Comparison of ENCODE assay signal across 24 cellular contexts in genomic region chr9:18472435-18472834, GRCh38. TPM values are rescaled to one million over a fixed set of nuclear protein-coding genes. Genes with fewer than 3 reads are reported as not detected.
DNase-seq lines count a peak whose midpoint lies in the region; ATAC-seq, FAIRE-seq and TF ChIP-seq lines count a peak whose summit lies in the region.
"Had no signal": no experiment of that assay in that cellular context is flagged by ENCODE, and none has a peak within 500 bp of the region (broad histone marks: within the 10 kb centered on the region; RNA-seq: fewer than 3 reads in every experiment).

No MANE protein-coding gene starts in this region.

- peaks cover 5% of the 10 kb centered on the region for H3K9me3 ChIP-seq in astrocyte (ENCODE audit: insufficient read depth, low read depth, low read length)
- H3K9me3 ChIP-seq: gastrocnemius medialis, pancreas, upper lobe of left lung had no signal

- ATAC-seq in foreskin keratinocyte (peak; percentile 66), HG02642 (IDR thresholded peaks at IDR 0.05; ENCODE audit: poor library complexity, unreplicated experiment) (no peak)
- ATAC-seq: activated CD8-positive, alpha-beta T cell treated with anti-CD3 and anti-CD28 coated beads, Interleukin-2, amount 10 ng/mL, durations not matched to agents 7 days and 5 days; activated naive CD8-positive, alpha-beta T cell treated with anti-CD3 and anti-CD28 coated beads, Interleukin-2, amount 50 U/mL, for 24 hours; gastrocnemius medialis; K562; naive thymus-derived CD4-positive, alpha-beta T cell had no signal

- H3K27me3 ChIP-seq in astrocyte (ENCODE audit: insufficient read depth, low read length): no peaks in the 10 kb centered on the region
- H3K27me3 ChIP-seq in foreskin keratinocyte: no peaks in the 10 kb centered on the region
- H3K27me3 ChIP-seq: gastrocnemius medialis, pancreas, upper lobe of left lung had no signal

- FAIRE-seq in H54 (lab: Jason Lieb, UNC): peak; percentile 15
- peak; percentile 23 for FAIRE-seq in astrocyte (lab: Jason Lieb, UNC)
- FAIRE-seq: K562, pancreas had no signal

- H3K9ac ChIP-seq in astrocyte (ENCODE audit: low read length): peak overlapping the region; percentile 88

- H3K9me3 Mint-ChIP-seq in astrocyte (ENCODE audit: unreplicated experiment): peaks cover 4% of the 10 kb centered on the region

- no peak overlapping the region for H3K27ac ChIP-seq in astrocyte (ENCODE audit: low read depth, low read length)
- no peak overlapping the region for H3K27ac ChIP-seq in foreskin keratinocyte
- H3K27ac ChIP-seq: gastrocnemius medialis, pancreas, upper lobe of left lung had no signal

- H3K36me3 ChIP-seq in astrocyte (ENCODE audit: insufficient read depth, low read length): no peaks in the 10 kb centered on the region
- H3K36me3 ChIP-seq: gastrocnemius medialis, pancreas, upper lobe of left lung had no signal

- H3K36me3 Mint-ChIP-seq in astrocyte (ENCODE audit: low read depth, unreplicated experiment): peaks cover 2% of the 10 kb centered on the region
- H3K36me3 Mint-ChIP-seq: memory B cell; naive thymus-derived CD4-positive, alpha-beta T cell had no signal

- H3K79me2 ChIP-seq in astrocyte (ENCODE audit: insufficient read depth, low read length): peaks cover 54% of the 10 kb centered on the region

- no peaks in the 10 kb centered on the region for H4K20me1 ChIP-seq in astrocyte (ENCODE audit: insufficient read depth, low read length)

- no peaks in the 10 kb centered on the region for H3K27me3 Mint-ChIP-seq in astrocyte (ENCODE audit: low read depth, unreplicated experiment)

- H2AFZ ChIP-seq in astrocyte (ENCODE audit: low read depth, low read length): no peak overlapping the region

- peak overlapping the region; percentile 93 for H3K4me2 ChIP-seq in astrocyte (ENCODE audit: low read length)

- peaks cover 25% of the 10 kb centered on the region for H3K4me1 Mint-ChIP-seq in astrocyte (ENCODE audit: low read depth, unreplicated experiment)
- H3K4me1 Mint-ChIP-seq: activated naive CD8-positive, alpha-beta T cell treated with anti-CD3 and anti-CD28 coated beads, Interleukin-2, amount 50 U/mL, for 24 hours; naive thymus-derived CD4-positive, alpha-beta T cell had no signal

- TF ChIP-seq POLR2A in H54 (IDR thresholded peaks at IDR 0.05; ENCODE audit: low read depth, low read length): no peak

- peaks cover 20% of the 10 kb centered on the region for H3K4me1 ChIP-seq in astrocyte (ENCODE audit: insufficient read depth, low read length)
- H3K4me1 ChIP-seq in foreskin keratinocyte: peaks cover 12% of the 10 kb centered on the region

- DNase-seq in H54 (ENCODE audit: insufficient read length, low spot score) (no peak), astrocyte (ENCODE audit: low read depth) (no peak), foreskin keratinocyte (no peak), skeletal muscle cell (ENCODE audit: low read depth) (no peak), NCI-H82 (lab: John Stamatoyannopoulos, UW) (no peak), D341Med (ENCODE audit: low spot score) (no peak)
- DNase-seq: activated CD4-positive, CD25-positive, alpha-beta regulatory T cell; activated CD8-positive, alpha-beta T cell treated with anti-CD3 and anti-CD28 coated beads, Interleukin-2, amount 10 ng/mL, durations not matched to agents 7 days and 5 days; activated gamma-delta T cell; activated naive CD8-positive, alpha-beta T cell treated with anti-CD3 and anti-CD28 coated beads, Interleukin-2, amount 50 U/mL, for 24 hours; gastrocnemius medialis; HCEC 1CT; kidney glomerular epithelial cell; naive thymus-derived CD4-positive, alpha-beta T cell; NCI-H1694; NCI-H748 treated with DMSO at 0.1 percent for 48 hours; pancreas; stimulated activated CD4-positive, alpha-beta T cell treated with anti-CD3 and anti-CD28 coated beads, Interleukin-15, amount 100 ng/mL, for 24 hours; stimulated activated CD8-positive, alpha-beta memory T cell treated with anti-CD3 and anti-CD28 coated beads, Interleukin-4, amount 100 ng/mL, for 48 hours; SW 1271; upper lobe of left lung had no signal

- H3K27ac Mint-ChIP-seq in astrocyte (ENCODE audit: unreplicated experiment): no peak overlapping the region
- H3K27ac Mint-ChIP-seq: activated CD8-positive, alpha-beta T cell treated with anti-CD3 and anti-CD28 coated beads, Interleukin-2, amount 10 ng/mL, durations not matched to agents 7 days and 5 days; activated naive CD8-positive, alpha-beta T cell treated with anti-CD3 and anti-CD28 coated beads, Interleukin-2, amount 50 U/mL, for 24 hours; memory B cell; naive thymus-derived CD4-positive, alpha-beta T cell had no signal

- H3K4me3 ChIP-seq in astrocyte (ENCODE audit: insufficient read depth, low read depth, low read length) (peak overlapping the region; percentile 91), skeletal muscle cell (ENCODE audit: low read depth, low read length) (peak overlapping the region; percentile 63)
- H3K4me3 ChIP-seq: gastrocnemius medialis, K562, pancreas, upper lobe of left lung had no signal

- H3K4me3 Mint-ChIP-seq in astrocyte (ENCODE audit: unreplicated experiment): no peak overlapping the region
- H3K4me3 Mint-ChIP-seq: activated CD8-positive, alpha-beta T cell treated with anti-CD3 and anti-CD28 coated beads, Interleukin-2, amount 10 ng/mL, durations not matched to agents 7 days and 5 days; activated naive CD8-positive, alpha-beta T cell treated with anti-CD3 and anti-CD28 coated beads, Interleukin-2, amount 50 U/mL, for 24 hours; memory B cell; naive thymus-derived CD4-positive, alpha-beta T cell had no signal

- TF ChIP-seq CTCF in astrocyte (IDR thresholded peaks at IDR 0.05; ENCODE audit: insufficient read depth, low read depth, low read length) (no peak), foreskin keratinocyte (conservative IDR thresholded peaks at IDR 0.05) (no peak)

RNA-seq across cellular contexts. Expression of gene ADAMTSL1, which starts 1.5 kb away (rescaled TPM):
- total RNA-seq in astrocyte (11.4 and 12.6 TPM in 2 replicates), foreskin keratinocyte (0.44 and 3.7 TPM in 2 replicates)
- 0.22 and 1.7 TPM in 2 replicates for polyA plus RNA-seq in foreskin keratinocyte
- total RNA-seq: activated CD8-positive, alpha-beta T cell treated with anti-CD3 and anti-CD28 coated beads, Interleukin-2, amount 10 ng/mL, durations not matched to agents 7 days and 5 days; K562; naive thymus-derived CD4-positive, alpha-beta T cell had no signal
- polyA plus RNA-seq: naive thymus-derived CD4-positive, alpha-beta T cell had no signal
